ENCODE assay signal across 17 cellular contexts in genomic region chr18:44840053-44840826, GRCh38.
DNase-seq lines count a peak whose midpoint lies in the region; ATAC-seq and TF ChIP-seq lines count a peak whose summit lies in the region.
"Had no signal": no experiment of that assay in that cellular context is flagged by ENCODE, and none has a peak within 500 bp of the region (broad histone marks: within the 10 kb centered on the region; RNA-seq: fewer than 3 reads in every experiment).

No MANE protein-coding gene starts in this region.

- no peaks in the 10 kb centered on the region for H3K36me3 ChIP-seq in prostate gland
- H3K36me3 ChIP-seq: left lung had no signal

- DNase-seq in DMS79 (lab: John Stamatoyannopoulos, UW) = peak; percentile 97
- peak; percentile 89 for DNase-seq in NCI-H1694 treated with DMSO at 0.1 percent for 48 hours (lab: John Stamatoyannopoulos, UW)
- DNase-seq in prostate gland (ENCODE audit: low spot score) = peak; percentile 55
- DNase-seq in inferior parietal cortex (ENCODE audit: extremely low spot score) = no peak
- DNase-seq in HCEC 1CT = no peak
- DNase-seq: activated CD8-positive, alpha-beta memory T cell treated with anti-CD3 and anti-CD28 coated beads, Interleukin-2, amount 50 U/mL, for 48 hours; CD4-positive, alpha-beta T cell; GOT3; KBM-7; left lung; naive thymus-derived CD8-positive, alpha-beta T cell; NCI-H187 treated with DMSO at 0.1 percent for 48 hours; stimulated activated naive CD8-positive, alpha-beta T cell treated with anti-CD3 and anti-CD28 coated beads, Interleukin-15, amount 100 ng/mL, for 72 hours had no signal

- no peaks in the 10 kb centered on the region for H3K27me3 Mint-ChIP-seq in brain
- H3K27me3 Mint-ChIP-seq: CD4-positive, alpha-beta T cell had no signal

- ATAC-seq in HG03025 (IDR thresholded peaks at IDR 0.05; ENCODE audit: low FRiP score, unreplicated experiment) (no peak), HG02938 (IDR thresholded peaks at IDR 0.05; ENCODE audit: unreplicated experiment) (no peak)

- WGBS in prostate gland = 20% methylated on average over 5 of the region's 5 CpGs

- peaks cover 0 to 10% (median 0%) of the 10 kb centered on the region in 5 experiments for H3K9me3 Mint-ChIP-seq in brain
- H3K9me3 Mint-ChIP-seq: naive thymus-derived CD8-positive, alpha-beta T cell had no signal

- TF ChIP-seq POLR2A in prostate gland (IDR thresholded peaks at IDR 0.05) = no peak

- H3K9me3 ChIP-seq in prostate gland = no peaks in the 10 kb centered on the region
- H3K9me3 ChIP-seq: left lung had no signal

- H3K4me3 ChIP-seq in prostate gland = no peak overlapping the region
- H3K4me3 ChIP-seq: left lung had no signal

- peak overlapping the region in 4 of 5 experiments; percentile 36 to 92 (median 72) for H3K27ac Mint-ChIP-seq in brain
- H3K27ac Mint-ChIP-seq: activated naive CD4-positive, alpha-beta T cell treated with anti-CD3 and anti-CD28 coated beads, Interleukin-2, amount 50 U/mL, for 72 hours; CD4-positive, alpha-beta T cell; naive thymus-derived CD8-positive, alpha-beta T cell had no signal

- intact Hi-C loops in prostate gland (cut with DNase I) = loop anchor here (10.0 kb wide), 1 partner anchor 175 kb away; no protein-coding TSS in a partner anchor

- H3K4me1 Mint-ChIP-seq in brain = peaks cover 92% of the 10 kb centered on the region

- no peak overlapping the region for H3K27ac ChIP-seq in prostate gland

- H3K4me1 ChIP-seq in prostate gland (replicated peaks) = peaks cover 16% of the 10 kb centered on the region

- H3K27me3 ChIP-seq in prostate gland (replicated peaks; ENCODE audit: insufficient read depth) = no peaks in the 10 kb centered on the region
- H3K27me3 ChIP-seq: left lung had no signal

- peak overlapping the region in 1 of 5 experiments; percentile 18 for H3K4me3 Mint-ChIP-seq in brain
- H3K4me3 Mint-ChIP-seq: CD4-positive, alpha-beta T cell had no signal

- H3K36me3 Mint-ChIP-seq in brain = peaks cover 31% of the 10 kb centered on the region
- H3K36me3 Mint-ChIP-seq: naive thymus-derived CD8-positive, alpha-beta T cell had no signal

- TF ChIP-seq CTCF in brain (conservative IDR thresholded peaks at IDR 0.05) (no peak), prostate gland (IDR thresholded peaks at IDR 0.05) (no peak)

Comparison
In these comparisons a context has a peak if more than half of its experiments do, and no peak if none do; other contexts are left out.
1. DNase-seq: peak in DMS79 (single experiment), NCI-H1694 treated with DMSO at 0.1 percent for 48 hours (single experiment) and prostate gland (single experiment); none in inferior parietal cortex (single experiment) and HCEC 1CT (single experiment).